Comparison of ENCODE assay signal across 24 cellular contexts in genomic region chr11:73260127-73260457, GRCh38. TPM values are rescaled to one million over a fixed set of nuclear protein-coding genes. Genes with fewer than 3 reads are reported as not detected.
DNase-seq lines count a peak whose midpoint lies in the region; ATAC-seq, FAIRE-seq and TF ChIP-seq lines count a peak whose summit lies in the region.
"Had no signal": no experiment of that assay in that cellular context is flagged by ENCODE, and none has a peak within 500 bp of the region (broad histone marks: within the 10 kb centered on the region; RNA-seq: fewer than 3 reads in every experiment).

No MANE protein-coding gene starts in this region.

- peaks cover 11% of the 10 kb centered on the region for H3K4me1 Mint-ChIP-seq in osteocyte (ENCODE audit: unreplicated experiment)

- no peaks in the 10 kb centered on the region for H3K36me3 Mint-ChIP-seq in osteocyte (ENCODE audit: unreplicated experiment)
- H3K36me3 Mint-ChIP-seq: CD8-positive, alpha-beta T cell had no signal

- H3K27ac Mint-ChIP-seq in osteocyte (ENCODE audit: unreplicated experiment), result no peak overlapping the region
- H3K27ac Mint-ChIP-seq: CD8-positive, alpha-beta T cell; GM23338 had no signal

- H3K9me3 Mint-ChIP-seq in osteocyte (ENCODE audit: unreplicated experiment), result no peaks in the 10 kb centered on the region
- H3K9me3 Mint-ChIP-seq: CD8-positive, alpha-beta T cell; GM23338; IgD-negative memory B cell had no signal

- peaks cover 13% of the 10 kb centered on the region for H3K27me3 Mint-ChIP-seq in osteocyte (ENCODE audit: unreplicated experiment)

- no peak for FAIRE-seq in frontal cortex (lab: Jason Lieb, UNC)
- FAIRE-seq: GM12891 had no signal

- no peak for ATAC-seq in GM21825 (IDR thresholded peaks at IDR 0.05; ENCODE audit: unreplicated experiment)
- ATAC-seq: CD8-positive, alpha-beta T cell; GM23338; HCT116; Panc1 had no signal

- TF ChIP-seq CTCF in osteocyte (IDR thresholded peaks at IDR 0.05), result no peak

- DNase-seq in activated effector memory CD4-positive, alpha-beta T cell treated with anti-CD3 and anti-CD28 coated beads, Interleukin-2, amount 50 U/mL, for 16 hours, result peak; percentile 28
- no peak for DNase-seq in activated effector memory CD4-positive, alpha-beta T cell treated with Interleukin-2 at 50 U/mL for 16 hours
- DNase-seq in islet precursor cell (peak; percentile 31), osteocyte (ENCODE audit: extremely low spot score, unreplicated experiment) (peak; percentile 74), NCI-H2081 treated with DMSO at 0.1 percent for 48 hours (lab: John Stamatoyannopoulos, UW) (no peak), frontal cortex (ENCODE audit: low spot score in 2 of 2) (no peak)
- DNase-seq: AML-193; C1 segment of cervical spinal cord; CD8-positive, alpha-beta T cell; DND-41; NCI-H1105; NCI-H146; NCI-H2029; NCI-H226; NCI-H510A treated with DMSO at 0.1 percent for 48 hours; NCI-H748 treated with DMSO at 0.1 percent for 48 hours; NK-92 treated with Interleukin-12 subunit alpha and Interleukin-12 subunit beta, amount 100 ng/mL, for 24 hours had no signal

- H3K4me3 Mint-ChIP-seq in osteocyte (ENCODE audit: unreplicated experiment), result no peak overlapping the region
- H3K4me3 Mint-ChIP-seq: CD8-positive, alpha-beta T cell; GM23338; IgD-negative memory B cell had no signal

RNA-seq across cellular contexts. Expression of gene P2RY6, which starts 12.0 kb away (rescaled TPM):
- total RNA-seq in osteocyte (not detected in 2 replicates), frontal cortex (under 0.01 TPM)
- total RNA-seq: A172; CD8-positive, alpha-beta T cell; GM23338 had no signal

RNA-seq across cellular contexts. Expression of gene P2RY2, which starts 42.0 kb away (rescaled TPM):
- total RNA-seq in osteocyte (not detected in 2 replicates), frontal cortex (not detected)
- total RNA-seq: A172; CD8-positive, alpha-beta T cell had no signal

RNA-seq across cellular contexts. Expression of gene ARHGEF17, which starts 48.0 kb away (rescaled TPM):
- 104 and 105 TPM in 2 replicates for total RNA-seq in osteocyte
- 16.3 TPM for total RNA-seq in frontal cortex

Comparison
In these comparisons a context has a peak if more than half of its experiments do, and no peak if none do; other contexts are left out.
1. DNase-seq: peak in activated effector memory CD4-positive, alpha-beta T cell treated with anti-CD3 and anti-CD28 coated beads, Interleukin-2, amount 50 U/mL, for 16 hours (single experiment), islet precursor cell (single experiment) and osteocyte (single experiment); none in activated effector memory CD4-positive, alpha-beta T cell treated with Interleukin-2 at 50 U/mL for 16 hours (single experiment), NCI-H2081 treated with DMSO at 0.1 percent for 48 hours (single experiment) and frontal cortex (0 of 2).